ENCODE assay signal across 10 cellular contexts in genomic region chr5:55897905-55898304, GRCh38. TPM values are rescaled to one million over a fixed set of nuclear protein-coding genes. Genes with fewer than 3 reads are reported as not detected.
DNase-seq lines count a peak whose midpoint lies in the region.
"Had no signal": no experiment of that assay in that cellular context is flagged by ENCODE, and none has a peak within 500 bp of the region (broad histone marks: within the 10 kb centered on the region; RNA-seq: fewer than 3 reads in every experiment).

No MANE protein-coding gene starts in this region.

- H3K4me3 ChIP-seq in skeletal muscle cell (ENCODE audit: low read depth, low read length) (no peak overlapping the region), H7 (ENCODE audit: insufficient read depth, low read depth, low read length) (no peak overlapping the region)

- no peaks in the 10 kb centered on the region for H3K36me3 ChIP-seq in H7 (replicated peaks; ENCODE audit: control insufficient read depth, insufficient read depth, low read length)

- peak; percentile 59 for DNase-seq in ELR (ENCODE audit: low read depth)
- DNase-seq in NCI-H69 (lab: John Stamatoyannopoulos, UW) = peak; percentile 16
- DNase-seq in dedifferentiated amniotic fluid mesenchymal stem cell (ENCODE audit: extremely low spot score) = peak; percentile 96
- DNase-seq in skeletal muscle cell (ENCODE audit: low read depth) = peak; percentile 84
- DNase-seq in H7 = no peak
- DNase-seq in COLO829 (ENCODE audit: low spot score) = no peak
- DNase-seq in NCI-H1092 (lab: John Stamatoyannopoulos, UW) = no peak
- DNase-seq in Ammon's horn (ENCODE audit: low spot score) = no peak
- DNase-seq: left colon had no signal

- no peaks in the 10 kb centered on the region for H3K27me3 ChIP-seq in H7 (ENCODE audit: control insufficient read depth, insufficient read depth, low read length)

RNA-seq across cellular contexts. Expression of gene IL31RA, which starts 46.7 kb away (rescaled TPM):
- not detected in 2 replicates for total RNA-seq in H7 (2014; rRNA removed; shearing (Covaris generic))
- total RNA-seq: activated CD8-positive, alpha-beta memory T cell treated with anti-CD3 and anti-CD28 coated beads for 36 hours; left colon had no signal

Comparison
In these comparisons a context has a peak if more than half of its experiments do, and no peak if none do; other contexts are left out.
1. DNase-seq: peak in ELR (single experiment), NCI-H69 (single experiment), dedifferentiated amniotic fluid mesenchymal stem cell (single experiment) and skeletal muscle cell (single experiment); none in H7 (single experiment), COLO829 (single experiment), NCI-H1092 (single experiment) and Ammon's horn (single experiment).